25 cellular contexts compared by ENCODE assay signal in the genomic region with DNA sequence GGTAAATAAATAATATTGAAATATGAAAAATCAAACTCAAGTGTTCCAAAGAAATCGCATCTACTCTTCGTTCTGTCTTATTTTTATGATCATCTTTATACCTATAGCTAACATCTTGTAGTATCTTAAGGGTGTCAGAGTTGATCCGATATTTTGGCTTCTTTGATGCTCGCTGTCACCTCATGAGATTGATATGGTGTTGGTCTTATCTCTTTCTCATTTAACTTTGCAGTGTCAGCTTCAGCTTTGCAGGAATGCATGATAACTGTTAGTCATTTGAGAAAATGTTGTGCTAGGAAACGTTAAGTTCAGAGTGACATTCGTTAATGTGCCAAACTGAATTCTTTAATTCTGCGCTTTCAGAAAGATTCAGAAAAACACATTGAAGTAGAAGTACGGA. TPM values are rescaled to one million over a fixed set of nuclear protein-coding genes. Genes with fewer than 3 reads are reported as not detected.
DNase-seq lines count a peak whose midpoint lies in the region; ATAC-seq, FAIRE-seq and TF ChIP-seq lines count a peak whose summit lies in the region.
"Had no signal": no experiment of that assay in that cellular context is flagged by ENCODE, and none has a peak within 500 bp of the region (broad histone marks: within the 10 kb centered on the region; RNA-seq: fewer than 3 reads in every experiment).

No MANE protein-coding gene starts in this region.

- CTCF ChIA-PET in A549 (lab: Yijun Ruan, JAX), result interaction anchor here (1.5 to 1.8 kb wide), 2 partner anchors 17 to 44 kb away, joined by 4 to 5 read pairs; no protein-coding TSS in a partner anchor

- H3K27ac ChIP-seq in A549, result no peak overlapping the region
- H3K27ac ChIP-seq in caudate nucleus (ENCODE audit: low read depth, low read length), result no peak overlapping the region
- H3K27ac ChIP-seq: 22Rv1, BLaER1 had no signal

- TF ChIP-seq POLR2A in A549 (IDR thresholded peaks at IDR 0.05; ENCODE audit: low read length), result no peak

- H3K27me3 Mint-ChIP-seq in activated T-cell treated with anti-CD3 and anti-CD28 coated beads, Interleukin-2, amount 50 U/mL, for 72 hours (ENCODE audit: low read depth), result no peaks in the 10 kb centered on the region
- H3K27me3 Mint-ChIP-seq: CD4-positive, alpha-beta memory T cell; CD4-positive, CD25-positive, alpha-beta regulatory T cell; CD8-positive, alpha-beta memory T cell had no signal

- H3K4me2 ChIP-seq in A549, result no peak overlapping the region
- H3K4me2 ChIP-seq: BLaER1 had no signal

- peaks cover 7 to 37% of the 10 kb centered on the region in 2 donors for H3K36me3 Mint-ChIP-seq in activated T-cell treated with anti-CD3 and anti-CD28 coated beads, Interleukin-2, amount 50 U/mL, for 72 hours (ENCODE audit: insufficient read depth in 2 of 2)

- peaks cover 11% of the 10 kb centered on the region for H3K4me1 Mint-ChIP-seq in activated T-cell treated with anti-CD3 and anti-CD28 coated beads, Interleukin-2, amount 50 U/mL, for 72 hours (ENCODE audit: low read depth)
- H3K4me1 Mint-ChIP-seq: CD14-positive monocyte had no signal

- no peak overlapping the region for H3K4me3 ChIP-seq in A549
- H3K4me3 ChIP-seq: BLaER1, GM12878 had no signal

- POLR2A ChIA-PET in A549 (lab: Yijun Ruan, JAX), result no interaction called here

- no peak for DNase-seq in activated T-cell treated with anti-CD3 and anti-CD28 coated beads, Interleukin-2, amount 50 U/mL, for 72 hours
- DNase-seq in activated T-cell treated with anti-CD3 and anti-CD28 coated beads, Interleukin-2, amount 50 U/mL, for 48 hours, result no peak
- DNase-seq in A549 (ENCODE audit: low read depth in 1 of 2, low spot score in 1 of 2), result no peak
- no peak for DNase-seq in HTR-8/SVneo (ENCODE audit: insufficient read length, low spot score)
- no peak for DNase-seq in caudate nucleus (lab: John Stamatoyannopoulos, UW)
- no peak for DNase-seq in NCI-H446 treated with DMSO at 0.1 percent for 48 hours (lab: John Stamatoyannopoulos, UW)
- DNase-seq: ACHN; BE2C; C1 segment of cervical spinal cord; CD4-positive, alpha-beta memory T cell; CD4-positive, CD25-positive, alpha-beta regulatory T cell; CD8-positive, alpha-beta memory T cell; COR-L47; DMS 273 treated with DMSO at 0.1 percent for 48 hours; DMS153; DMS53; DMS79; DND-41; EL; GDM1 had no signal

- no peak for ATAC-seq in activated T-cell treated with anti-CD3 and anti-CD28 coated beads, Interleukin-2, amount 50 U/mL, for 72 hours (replicated peaks in 1 of 2)
- no peak for ATAC-seq in A549
- ATAC-seq: GM12878 had no signal

- peak overlapping the region; percentile 25 for H3K27ac Mint-ChIP-seq in activated T-cell treated with anti-CD3 and anti-CD28 coated beads, Interleukin-2, amount 50 U/mL, for 72 hours
- H3K27ac Mint-ChIP-seq: CD14-positive monocyte; CD4-positive, alpha-beta memory T cell; CD4-positive, CD25-positive, alpha-beta regulatory T cell; CD8-positive, alpha-beta memory T cell had no signal

- no peaks in the 10 kb centered on the region for H3K4me1 ChIP-seq in A549
- H3K4me1 ChIP-seq: BE2C, BLaER1 had no signal

- TF ChIP-seq RAD21 in A549 (conservative IDR thresholded peaks at IDR 0.05 in 1 of 2, IDR thresholded peaks at IDR 0.05 in 1 of 2), result no peak

- H3K9me3 Mint-ChIP-seq in activated T-cell treated with anti-CD3 and anti-CD28 coated beads, Interleukin-2, amount 50 U/mL, for 72 hours, result no peaks in the 10 kb centered on the region
- H3K9me3 Mint-ChIP-seq: CD14-positive monocyte; CD4-positive, alpha-beta memory T cell; CD4-positive, CD25-positive, alpha-beta regulatory T cell; CD8-positive, alpha-beta memory T cell had no signal

- 88% methylated on average over 8 of the region's 8 CpGs for WGBS in A549 (ENCODE audit: missing lambda C conversion rate)

- FAIRE-seq in A549 (lab: Jason Lieb, UNC) (peak; percentile 61), HTR-8/SVneo (lab: Jason Lieb, UNC) (peak; percentile 66)
- FAIRE-seq: GM12878, GM19239 had no signal

- no peak overlapping the region for H3K4me3 Mint-ChIP-seq in activated T-cell treated with anti-CD3 and anti-CD28 coated beads, Interleukin-2, amount 50 U/mL, for 72 hours
- H3K4me3 Mint-ChIP-seq: CD14-positive monocyte; CD4-positive, alpha-beta memory T cell; CD4-positive, CD25-positive, alpha-beta regulatory T cell; CD8-positive, alpha-beta memory T cell had no signal

- TF ChIP-seq EP300 in A549 (IDR thresholded peaks at IDR 0.05), result no peak

- no peaks in the 10 kb centered on the region for H3K9me3 ChIP-seq in A549
- H3K9me3 ChIP-seq: BE2C, BLaER1 had no signal

- no peak for TF ChIP-seq CTCF in A549 (IDR thresholded peaks at IDR 0.05)

TF ChIP-seq in A549, 52 proteins besides CTCF, POLR2A, EP300 and RAD21:
- TF ChIP-seq CEBPB (IDR thresholded peaks at IDR 0.05) (no peak), SMC3 (IDR thresholded peaks at IDR 0.05) (no peak), GATA3 (IDR thresholded peaks at IDR 0.05; ENCODE audit: borderline replicate concordance) (no peak), TP53 (CRISPR knock-in tag; IDR thresholded peaks at IDR 0.05) (no peak), MAFK (IDR thresholded peaks at IDR 0.05; ENCODE audit: partially characterized antibody) (no peak), EHMT2 (IDR thresholded peaks at IDR 0.05; ENCODE audit: low read depth) (no peak), ZC3H11A (IDR thresholded peaks at IDR 0.05) (no peak), KDM5A (IDR thresholded peaks at IDR 0.05) (no peak), HOXA7 (CRISPR knock-in tag; IDR thresholded peaks at IDR 0.05) (no peak), PHF8 (IDR thresholded peaks at IDR 0.05; ENCODE audit: borderline replicate concordance, low read depth) (no peak), ZSCAN20 (CRISPR knock-in tag; IDR thresholded peaks at IDR 0.05) (no peak)
- TF ChIP-seq, protein P1, sequence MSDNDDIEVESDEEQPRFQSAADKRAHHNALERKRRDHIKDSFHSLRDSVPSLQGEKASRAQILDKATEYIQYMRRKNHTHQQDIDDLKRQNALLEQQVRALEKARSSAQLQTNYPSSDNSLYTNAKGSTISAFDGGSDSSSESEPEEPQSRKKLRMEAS (IDR thresholded peaks at IDR 0.05), result no peak
- TF ChIP-seq, protein P2, sequence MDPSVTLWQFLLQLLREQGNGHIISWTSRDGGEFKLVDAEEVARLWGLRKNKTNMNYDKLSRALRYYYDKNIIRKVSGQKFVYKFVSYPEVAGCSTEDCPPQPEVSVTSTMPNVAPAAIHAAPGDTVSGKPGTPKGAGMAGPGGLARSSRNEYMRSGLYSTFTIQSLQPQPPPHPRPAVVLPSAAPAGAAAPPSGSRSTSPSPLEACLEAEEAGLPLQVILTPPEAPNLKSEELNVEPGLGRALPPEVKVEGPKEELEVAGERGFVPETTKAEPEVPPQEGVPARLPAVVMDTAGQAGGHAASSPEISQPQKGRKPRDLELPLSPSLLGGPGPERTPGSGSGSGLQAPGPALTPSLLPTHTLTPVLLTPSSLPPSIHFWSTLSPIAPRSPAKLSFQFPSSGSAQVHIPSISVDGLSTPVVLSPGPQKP (IDR thresholded peaks at IDR 0.05; ENCODE audit: low read depth, low read length), result no peak

RNA-seq across cellular contexts. Expression of a gene that starts 19.4 kb away (rescaled TPM):
- total RNA-seq in activated T-cell treated with anti-CD3 and anti-CD28 coated beads, Interleukin-2, amount 50 U/mL, for 72 hours, result 10 to 100 TPM; 47.7 to 63.6 TPM
- 105 and 118 TPM in 2 replicates for polyA plus RNA-seq in A549 (2011; rRNA removed)
- polyA plus RNA-seq in A549 (2012; cell fraction: cytosol; rRNA removed), result 29.8 and 30.0 TPM in 2 replicates
- polyA plus RNA-seq in A549 (2012; cell fraction: nucleus; rRNA removed), result 26.3 and 40.7 TPM in 2 replicates
- 79.6 to 94.0 TPM (median 93.8 TPM) in 3 replicates for polyA plus RNA-seq in A549 (2017; fragmentation: RNase III; extraction: RNeasy Plus Mini Kit Qiagen cat#74134 plus additional on column Dnase treatment)
- 48.4 and 76.4 TPM in 2 replicates for polyA minus RNA-seq in A549 (2011; rRNA and poly(A)+ RNA removed)
